1 cellular context compared by ENCODE assay signal in genomic region chr16:84450176-84450865, GRCh38.
TF ChIP-seq lines count a peak whose summit lies in the region.

No MANE protein-coding gene starts in this region.

TF ChIP-seq in WTC11, 78 proteins besides CTCF, POLR2A, EP300 and RAD21 (continued from another document):
- TF ChIP-seq E2F5 (CRISPR knock-in tag; IDR thresholded peaks at IDR 0.05) (no peak), PRRX2 (CRISPR knock-in tag; IDR thresholded peaks at IDR 0.05) (no peak), TEAD1 (CRISPR knock-in tag; IDR thresholded peaks at IDR 0.05) (no peak), FOXP1 (CRISPR knock-in tag; IDR thresholded peaks at IDR 0.05; ENCODE audit: borderline replicate concordance) (no peak), ZNF317 (CRISPR knock-in tag; IDR thresholded peaks at IDR 0.05; ENCODE audit: borderline replicate concordance, low read depth) (no peak), ESRRA (CRISPR knock-in tag; IDR thresholded peaks at IDR 0.05; ENCODE audit: borderline replicate concordance) (no peak), NR2C2 (CRISPR knock-in tag; IDR thresholded peaks at IDR 0.05) (no peak), JAZF1 (CRISPR knock-in tag; IDR thresholded peaks at IDR 0.05) (no peak), AFF4 (CRISPR knock-in tag; IDR thresholded peaks at IDR 0.05; ENCODE audit: borderline replicate concordance) (no peak)
- TF ChIP-seq, protein P1, sequence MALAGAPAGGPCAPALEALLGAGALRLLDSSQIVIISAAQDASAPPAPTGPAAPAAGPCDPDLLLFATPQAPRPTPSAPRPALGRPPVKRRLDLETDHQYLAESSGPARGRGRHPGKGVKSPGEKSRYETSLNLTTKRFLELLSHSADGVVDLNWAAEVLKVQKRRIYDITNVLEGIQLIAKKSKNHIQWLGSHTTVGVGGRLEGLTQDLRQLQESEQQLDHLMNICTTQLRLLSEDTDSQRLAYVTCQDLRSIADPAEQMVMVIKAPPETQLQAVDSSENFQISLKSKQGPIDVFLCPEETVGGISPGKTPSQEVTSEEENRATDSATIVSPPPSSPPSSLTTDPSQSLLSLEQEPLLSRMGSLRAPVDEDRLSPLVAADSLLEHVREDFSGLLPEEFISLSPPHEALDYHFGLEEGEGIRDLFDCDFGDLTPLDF (CRISPR knock-in tag; IDR thresholded peaks at IDR 0.05) = no peak
